ENCODE assay signal across 16 cellular contexts in genomic region chr4:6275898-6276563, GRCh38. TPM values are rescaled to one million over a fixed set of nuclear protein-coding genes. Genes with fewer than 3 reads are reported as not detected.
DNase-seq lines count a peak whose midpoint lies in the region; ATAC-seq and TF ChIP-seq lines count a peak whose summit lies in the region.
"Had no signal": no experiment of that assay in that cellular context is flagged by ENCODE, and none has a peak within 500 bp of the region (broad histone marks: within the 10 kb centered on the region; RNA-seq: fewer than 3 reads in every experiment).

No MANE protein-coding gene starts in this region.

- 37 to 42% methylated on average over 2 to 3 of the region's 20 CpGs for WGBS in gastroesophageal sphincter (ENCODE audit: low coverage in 1 of 2), 2 donors
- no CpG with 5 or more reads among the region's 20 CpGs for WGBS in neuronal stem cell (ENCODE audit: extremely low coverage in 2 of 2, insufficient read length in 2 of 2, insufficient replicate concordance in 1 of 2), 2 donors
- WGBS in transverse colon (ENCODE audit: low coverage in 1 of 2), 2 donors, result 72% methylated on average over 20 of the region's 20 CpGs; no CpG with 5 or more reads in 1 of the 2 donors

- peaks cover 10 to 100% (median 75%) of the 10 kb centered on the region in 3 donors for H3K4me1 ChIP-seq in gastroesophageal sphincter
- H3K4me1 ChIP-seq in neuronal stem cell (ENCODE audit: control insufficient read depth in 2 of 2, insufficient read depth in 1 of 2, low read depth in 1 of 2, low read length in 2 of 2), result peaks cover 3 to 18% of the 10 kb centered on the region in 2 donors
- H3K4me1 ChIP-seq in transverse colon, result peaks cover 48 to 68% (median 52%) of the 10 kb centered on the region in 4 donors

- H3K9me3 ChIP-seq in gastroesophageal sphincter (no peaks in the 10 kb centered on the region), neuronal stem cell (replicated peaks in 1 of 2; ENCODE audit: control insufficient read depth in 2 of 2, insufficient read depth in 1 of 2, low read depth in 1 of 2, low read length in 2 of 2) (no peaks in the 10 kb centered on the region), transverse colon (no peaks in the 10 kb centered on the region)
- H3K9me3 ChIP-seq: BE2C, gastrocnemius medialis had no signal

- H3K4me2 ChIP-seq in neuronal stem cell (ENCODE audit: insufficient read depth, low read length, poor library complexity, severe bottlenecking), result no peak overlapping the region

- peaks cover 4% of the 10 kb centered on the region for H3K79me1 ChIP-seq in neuronal stem cell (ENCODE audit: low read depth, low read length)

- H3K4me3 ChIP-seq in gastroesophageal sphincter (peak overlapping the region in 1 of 2 donors; percentile 3), neuronal stem cell (ENCODE audit: low read length in 2 of 2) (no peak overlapping the region), transverse colon (no peak overlapping the region)
- H3K4me3 ChIP-seq: gastrocnemius medialis had no signal

- TF ChIP-seq POLR2A in gastroesophageal sphincter (IDR thresholded peaks at IDR 0.05) (no peak), transverse colon (IDR thresholded peaks at IDR 0.05) (no peak)

- no peak overlapping the region for H2BK5ac ChIP-seq in neuronal stem cell (ENCODE audit: low read length)

- H3K4ac ChIP-seq in neuronal stem cell (ENCODE audit: low read length), result no peak overlapping the region

- no peak overlapping the region for H2BK120ac ChIP-seq in neuronal stem cell (ENCODE audit: low read depth, low read length)

- H3K14ac ChIP-seq in neuronal stem cell (ENCODE audit: low read length), result no peak overlapping the region

- H3K9ac ChIP-seq in neuronal stem cell (ENCODE audit: low read depth, low read length, poor library complexity), result peak overlapping the region; percentile 52

- H3K18ac ChIP-seq in neuronal stem cell (ENCODE audit: low read length), result peak overlapping the region; percentile 13

- intact Hi-C loops in transverse colon (cut with DNase I; ENCODE audit: low total_unique reads), result no loop called here

- ATAC-seq in gastroesophageal sphincter, result no peak
- no peak for ATAC-seq in GM18502 (IDR thresholded peaks at IDR 0.05; ENCODE audit: poor library complexity, unreplicated experiment)
- ATAC-seq: gastrocnemius medialis; stimulated activated naive B cell treated with anti-CD40 and anti-IgM and Interleukin-4, amounts not matched to agents 10 μg/mL and 1 μg/mL and 100 μg/mL, for 72 hours had no signal

- H4K8ac ChIP-seq in neuronal stem cell (ENCODE audit: low read depth, low read length), result no peak overlapping the region

- H2AK5ac ChIP-seq in neuronal stem cell (ENCODE audit: low read depth, low read length), result peak overlapping the region; percentile 21

- no peak overlapping the region for H4K91ac ChIP-seq in neuronal stem cell (ENCODE audit: low read depth, low read length, poor library complexity)

- DNase-seq in neuronal stem cell (ENCODE audit: low spot score) (no peak), transverse colon (peak; percentile 16), H4 (ENCODE audit: low spot score) (no peak), A172 (ENCODE audit: low spot score) (no peak)
- DNase-seq: activated naive CD4-positive, alpha-beta T cell; BE2C; DMS79 treated with DMSO at 0.1 percent for 48 hours; gastrocnemius medialis; islet precursor cell; NCI-H1436; NCI-H446; stimulated activated naive B cell treated with anti-CD40 and anti-IgM and Interleukin-4, amounts not matched to agents 10 μg/mL and 1 μg/mL and 100 μg/mL, for 72 hours; WERI-Rb-1 had no signal

- TF ChIP-seq CTCF in gastroesophageal sphincter (IDR thresholded peaks at IDR 0.05) (no peak), transverse colon (IDR thresholded peaks at IDR 0.05) (no peak)

- TF ChIP-seq EP300 in gastroesophageal sphincter (IDR thresholded peaks at IDR 0.05) (no peak), transverse colon (IDR thresholded peaks at IDR 0.05; ENCODE audit: low read depth) (no peak)

- no peak overlapping the region for H2BK15ac ChIP-seq in neuronal stem cell (ENCODE audit: low read length)

- H3K27ac ChIP-seq in angular gyrus (ENCODE audit: low read depth, low read length) (peak overlapping the region; percentile 58), gastroesophageal sphincter (peak overlapping the region; percentile 67 to 97 (median 94)), neuronal stem cell (replicated peaks; ENCODE audit: low read length) (no peak overlapping the region), transverse colon (peak overlapping the region; percentile 58 to 94 (median 60))
- H3K27ac ChIP-seq: gastrocnemius medialis, WERI-Rb-1 had no signal

- H3K27me3 ChIP-seq in gastroesophageal sphincter, result no peaks in the 10 kb centered on the region
- no peaks in the 10 kb centered on the region for H3K27me3 ChIP-seq in neuronal stem cell (ENCODE audit: control insufficient read depth in 3 of 3, insufficient read depth in 3 of 3, low read depth in 1 of 3, low read length in 3 of 3)
- H3K27me3 ChIP-seq in transverse colon, result no peaks in the 10 kb centered on the region
- H3K27me3 ChIP-seq: BE2C, gastrocnemius medialis had no signal

- H3K36me3 ChIP-seq in gastroesophageal sphincter, result peaks cover 0 to 36% of the 10 kb centered on the region in 2 donors
- H3K36me3 ChIP-seq in neuronal stem cell (replicated peaks in 1 of 2; ENCODE audit: control insufficient read depth in 2 of 2, insufficient read depth in 2 of 2, low read length in 2 of 2), result peaks cover 4 to 8% of the 10 kb centered on the region in 2 donors
- no peaks in the 10 kb centered on the region for H3K36me3 ChIP-seq in transverse colon
- H3K36me3 ChIP-seq: gastrocnemius medialis had no signal

- peak overlapping the region; percentile 32 for H2AFZ ChIP-seq in neuronal stem cell (ENCODE audit: low read length)

- in situ Hi-C loops in transverse colon (cut with MboI; ENCODE audit: low pct_ligation_motif_present in 1 of 4, low pct_unique_long_range_greater_than_20kb in 1 of 4, low sequenced_read_pairs in 3 of 4), result no loop called here

- H3K23ac ChIP-seq in neuronal stem cell (ENCODE audit: low read depth, low read length, poor library complexity), result no peak overlapping the region

- no peak overlapping the region for H2BK12ac ChIP-seq in neuronal stem cell (ENCODE audit: low read length)

RNA-seq across cellular contexts. Expression of gene WFS1, which starts 6.4 kb away (rescaled TPM):
- total RNA-seq in gastroesophageal sphincter (100 to 1,000 TPM in 2 of 4 donors, 10 to 100 TPM in 2; 95.7 to 137 (median 101) TPM), transverse colon (10 to 100 TPM; 11.5 to 23.5 (median 20.8) TPM)
- 16.3 TPM for polyA plus RNA-seq in neuronal stem cell (2013, experiment 1 of 2)
- polyA plus RNA-seq in neuronal stem cell (2013, experiment 2 of 2), result 16.4 TPM
- 32.6 and 32.8 TPM in 2 replicates for total RNA-seq in H4 (2014; rRNA removed; shearing (Covaris generic))
- 52.8 and 54.2 TPM in 2 replicates for total RNA-seq in A172 (2014; rRNA removed; shearing (Covaris generic))
